Comparison of ENCODE assay signal across 24 cellular contexts in genomic region chr17:50026046-50026675, GRCh38. TPM values are rescaled to one million over a fixed set of nuclear protein-coding genes. Genes with fewer than 3 reads are reported as not detected.
DNase-seq lines count a peak whose midpoint lies in the region; ATAC-seq and TF ChIP-seq lines count a peak whose summit lies in the region.
"Had no signal": no experiment of that assay in that cellular context is flagged by ENCODE, and none has a peak within 500 bp of the region (broad histone marks: within the 10 kb centered on the region; RNA-seq: fewer than 3 reads in every experiment).

No MANE protein-coding gene starts in this region.

- 83% methylated on average over 8 of the region's 8 CpGs for WGBS in mesenchymal stem cell

- no peaks in the 10 kb centered on the region for H3K9me3 Mint-ChIP-seq in natural killer cell treated with Interleukin-12 subunit alpha and Interleukin-12 subunit beta and Interleukin-15 and Interleukin-18, amount 100 ng/mL, for 72 hours
- no peaks in the 10 kb centered on the region for H3K9me3 Mint-ChIP-seq in natural killer cell
- H3K9me3 Mint-ChIP-seq in type B pancreatic cell = no peaks in the 10 kb centered on the region
- H3K9me3 Mint-ChIP-seq: activated CD4-positive, alpha-beta T cell treated with anti-CD3 and anti-CD28 coated beads, Interleukin-2, amount 10 ng/mL, durations not matched to agents 24 days and 14 days; activated naive CD8-positive, alpha-beta T cell treated with anti-CD3 and anti-CD28 coated beads for 36 hours; CD8-positive, alpha-beta memory T cell; effector memory CD8-positive, alpha-beta T cell; nephron had no signal

- H3K4me1 Mint-ChIP-seq in natural killer cell treated with Interleukin-12 subunit alpha and Interleukin-12 subunit beta and Interleukin-15 and Interleukin-18, amount 100 ng/mL, for 72 hours (ENCODE audit: low read depth in 2 of 2) = peaks cover 0 to 7% of the 10 kb centered on the region in 2 donors
- H3K4me1 Mint-ChIP-seq in natural killer cell = peaks cover 0 to 20% of the 10 kb centered on the region in 2 donors
- peaks cover 4% of the 10 kb centered on the region for H3K4me1 Mint-ChIP-seq in type B pancreatic cell (ENCODE audit: unreplicated experiment)

- peak overlapping the region; percentile 17 for H3K4me3 Mint-ChIP-seq in natural killer cell treated with Interleukin-12 subunit alpha and Interleukin-12 subunit beta and Interleukin-15 and Interleukin-18, amount 100 ng/mL, for 72 hours
- no peak overlapping the region for H3K4me3 Mint-ChIP-seq in natural killer cell
- no peak overlapping the region for H3K4me3 Mint-ChIP-seq in type B pancreatic cell
- H3K4me3 Mint-ChIP-seq: activated CD4-positive, alpha-beta T cell treated with anti-CD3 and anti-CD28 coated beads, Interleukin-2, amount 10 ng/mL, durations not matched to agents 24 days and 14 days; activated naive CD8-positive, alpha-beta T cell treated with anti-CD3 and anti-CD28 coated beads for 36 hours; effector memory CD8-positive, alpha-beta T cell had no signal

- H3K9ac ChIP-seq in mesenchymal stem cell (ENCODE audit: low read length) = peak overlapping the region; percentile 6

- H3K27me3 ChIP-seq in RWPE2 (ENCODE audit: insufficient read depth, poor library complexity, severe bottlenecking) (no peaks in the 10 kb centered on the region), mesenchymal stem cell (ENCODE audit: control insufficient read depth in 1 of 2, insufficient read depth in 1 of 2, low read length in 2 of 2) (peaks cover 0 to 5% of the 10 kb centered on the region in 2 experiments)
- H3K27me3 ChIP-seq: ascending aorta, BE2C, cardiac muscle cell, pancreas had no signal

- H3K4me3 ChIP-seq in RWPE2 (ENCODE audit: severe bottlenecking) = no peak overlapping the region
- H3K4me3 ChIP-seq in mesenchymal stem cell (ENCODE audit: insufficient read depth in 1 of 2, low read depth in 1 of 2, low read length in 2 of 2) = no peak overlapping the region
- H3K4me3 ChIP-seq: cardiac muscle cell had no signal

- H3K79me1 ChIP-seq in mesenchymal stem cell (replicated peaks; ENCODE audit: low read length, poor library complexity, severe bottlenecking) = peaks cover 10% of the 10 kb centered on the region

- H3K9me3 ChIP-seq in RWPE2 (ENCODE audit: severe bottlenecking) (no peaks in the 10 kb centered on the region), mesenchymal stem cell (ENCODE audit: control insufficient read depth, low read length) (no peaks in the 10 kb centered on the region)
- H3K9me3 ChIP-seq: ascending aorta, pancreas, spleen, stomach had no signal

- H2BK120ac ChIP-seq in mesenchymal stem cell (ENCODE audit: low read depth, low read length) = peak overlapping the region; percentile 27

- H3K27ac Mint-ChIP-seq in natural killer cell treated with Interleukin-12 subunit alpha and Interleukin-12 subunit beta and Interleukin-15 and Interleukin-18, amount 100 ng/mL, for 72 hours = no peak overlapping the region
- H3K27ac Mint-ChIP-seq in natural killer cell (no peak overlapping the region), type B pancreatic cell (no peak overlapping the region)
- H3K27ac Mint-ChIP-seq: activated CD4-positive, alpha-beta T cell treated with anti-CD3 and anti-CD28 coated beads, Interleukin-2, amount 10 ng/mL, durations not matched to agents 24 days and 14 days; activated naive CD8-positive, alpha-beta T cell treated with anti-CD3 and anti-CD28 coated beads for 36 hours; CD8-positive, alpha-beta memory T cell; effector memory CD8-positive, alpha-beta T cell had no signal

- no peak for DNase-seq in natural killer cell treated with Interleukin-12 subunit alpha and Interleukin-12 subunit beta and Interleukin-15 and Interleukin-18, amount 100 ng/mL, for 72 hours (ENCODE audit: low spot score)
- DNase-seq in natural killer cell (no peak), RWPE2 (ENCODE audit: low spot score) (no peak), mesenchymal stem cell (no peak), type B pancreatic cell (ENCODE audit: extremely low spot score, unreplicated experiment) (peak; percentile 50), SHP77 treated with DMSO at 0.1 percent for 48 hours (lab: John Stamatoyannopoulos, UW) (no peak), Ammon's horn (ENCODE audit: low spot score) (no peak)
- DNase-seq in stimulated activated CD4-positive, alpha-beta T cell treated with anti-CD3 and anti-CD28 coated beads, Interleukin-2, amount 100 ng/mL, for 24 hours = no peak
- DNase-seq: cortex of kidney had no signal

- peaks cover 23 to 30% of the 10 kb centered on the region in 2 donors for H3K27me3 Mint-ChIP-seq in natural killer cell treated with Interleukin-12 subunit alpha and Interleukin-12 subunit beta and Interleukin-15 and Interleukin-18, amount 100 ng/mL, for 72 hours
- H3K27me3 Mint-ChIP-seq in natural killer cell (ENCODE audit: low read depth in 2 of 2) = peaks cover 32 to 37% of the 10 kb centered on the region in 2 donors
- peaks cover 32% of the 10 kb centered on the region for H3K27me3 Mint-ChIP-seq in type B pancreatic cell

- peak overlapping the region; percentile 89 for H2AK5ac ChIP-seq in mesenchymal stem cell (ENCODE audit: low read length, severe bottlenecking)

- no peak for ATAC-seq in natural killer cell treated with Interleukin-12 subunit alpha and Interleukin-12 subunit beta and Interleukin-15 and Interleukin-18, amount 100 ng/mL, for 72 hours
- ATAC-seq in natural killer cell (no peak), RWPE2 (ENCODE audit: low read depth) (no peak)

- no peak overlapping the region for H3K4me2 ChIP-seq in mesenchymal stem cell (ENCODE audit: low read length, poor library complexity, severe bottlenecking)

- peak overlapping the region in 1 of 2 experiments; percentile 18 for H3K4ac ChIP-seq in mesenchymal stem cell (ENCODE audit: low read depth in 1 of 2, low read length in 2 of 2)

- H3K27ac ChIP-seq in RWPE2 (ENCODE audit: poor library complexity, severe bottlenecking) (peak overlapping the region; percentile 99), mesenchymal stem cell (ENCODE audit: low read length, poor library complexity, severe bottlenecking) (peak overlapping the region; percentile 44)
- H3K27ac ChIP-seq: cardiac muscle cell, pancreas, VCaP had no signal

- TF ChIP-seq CTCF in natural killer cell (IDR thresholded peaks at IDR 0.05) = no peak
- no peak for TF ChIP-seq CTCF in RWPE2 (IDR thresholded peaks at IDR 0.05; ENCODE audit: poor library complexity, severe bottlenecking)
- no peak for TF ChIP-seq CTCF in type B pancreatic cell (conservative IDR thresholded peaks at IDR 0.05)

- no peak overlapping the region for H2AFZ ChIP-seq in mesenchymal stem cell (ENCODE audit: low read depth, low read length)

- H2BK5ac ChIP-seq in mesenchymal stem cell (ENCODE audit: low read depth, low read length, poor library complexity, severe bottlenecking) = no peak overlapping the region

- no peaks in the 10 kb centered on the region for H3K36me3 Mint-ChIP-seq in natural killer cell treated with Interleukin-12 subunit alpha and Interleukin-12 subunit beta and Interleukin-15 and Interleukin-18, amount 100 ng/mL, for 72 hours
- H3K36me3 Mint-ChIP-seq in natural killer cell (no peaks in the 10 kb centered on the region), type B pancreatic cell (no peaks in the 10 kb centered on the region)
- H3K36me3 Mint-ChIP-seq: activated naive CD8-positive, alpha-beta T cell treated with anti-CD3 and anti-CD28 coated beads for 36 hours; CD8-positive, alpha-beta memory T cell had no signal

- H3K4me1 ChIP-seq in RWPE2 (ENCODE audit: insufficient read depth, poor library complexity, severe bottlenecking) (peaks cover 27% of the 10 kb centered on the region), mesenchymal stem cell (ENCODE audit: control insufficient read depth, insufficient read depth, low read depth, low read length) (peaks cover 38% of the 10 kb centered on the region)
- H3K4me1 ChIP-seq: BE2C had no signal

- H3K23ac ChIP-seq in mesenchymal stem cell (ENCODE audit: low read length in 2 of 2) = no peak overlapping the region

- H3K14ac ChIP-seq in mesenchymal stem cell (ENCODE audit: low read length in 2 of 2) = no peak overlapping the region

- H3K36me3 ChIP-seq in RWPE2 (ENCODE audit: low read depth) (no peaks in the 10 kb centered on the region), mesenchymal stem cell (ENCODE audit: control insufficient read depth in 1 of 2, insufficient read depth in 2 of 2, low read depth in 1 of 2, low read length in 2 of 2) (no peaks in the 10 kb centered on the region)
- H3K36me3 ChIP-seq: ascending aorta, BE2C, cardiac muscle cell, pancreas, spleen, stomach had no signal

- H4K91ac ChIP-seq in mesenchymal stem cell (ENCODE audit: low read length) = peak overlapping the region; percentile 52

- intact Hi-C loops in natural killer cell (cut with micrococcal nuclease) = loop anchor here (1.0 kb wide), 1 partner anchor 61 kb away; no protein-coding TSS in a partner anchor

- H4K8ac ChIP-seq in mesenchymal stem cell (ENCODE audit: low read length) = peak overlapping the region; percentile 21

- peak overlapping the region; percentile 36 for H2BK15ac ChIP-seq in mesenchymal stem cell (ENCODE audit: low read depth, poor library complexity, severe bottlenecking)

- H3K18ac ChIP-seq in mesenchymal stem cell (ENCODE audit: low read depth in 1 of 2, low read length in 2 of 2) = peak overlapping the region in 1 of 2 experiments; percentile 35

- H2BK12ac ChIP-seq in mesenchymal stem cell (ENCODE audit: low read length in 2 of 2) = peak overlapping the region; percentile 28 to 67

RNA-seq across cellular contexts. Expression of gene ITGA3, which starts 29.7 kb away (rescaled TPM):
- 10 to 100 TPM; 13.7 to 13.9 TPM for total RNA-seq in natural killer cell treated with Interleukin-12 subunit alpha and Interleukin-12 subunit beta and Interleukin-15 and Interleukin-18, amount 100 ng/mL, for 72 hours
- total RNA-seq in natural killer cell (1 to 10 TPM in 2 of 3 donors, under 1 TPM in 1; 0.47 to 2.8 (median 1.4) TPM), type B pancreatic cell (ENCODE audit: low replicate concordance) (20.3 and 27.3 TPM in 2 replicates)
- 136 TPM for polyA plus RNA-seq in mesenchymal stem cell (2013, experiment 1 of 2)
- polyA plus RNA-seq in mesenchymal stem cell (2013, experiment 2 of 2) = 138 TPM

RNA-seq across cellular contexts. Expression of gene DLX3, which starts 31.1 kb away (rescaled TPM):
- not detected for total RNA-seq in natural killer cell treated with Interleukin-12 subunit alpha and Interleukin-12 subunit beta and Interleukin-15 and Interleukin-18, amount 100 ng/mL, for 72 hours
- total RNA-seq in natural killer cell = not detected
- 0.01 TPM for polyA plus RNA-seq in mesenchymal stem cell (2013, experiment 1 of 2)
- polyA plus RNA-seq in mesenchymal stem cell (2013, experiment 2 of 2) = not detected
- 15.9 and 16.7 TPM in 2 replicates for total RNA-seq in type B pancreatic cell (ENCODE audit: low replicate concordance)
- total RNA-seq: fibroblast of villous mesenchyme, H7, left ventricle myocardium superior, spleen, stomach had no signal
- polyA plus RNA-seq: CD8-positive, alpha-beta memory T cell had no signal

RNA-seq across cellular contexts. Expression of gene DLX4, which starts 57.2 kb away (rescaled TPM):
- under 1 TPM; 0.45 to 0.71 TPM for total RNA-seq in natural killer cell treated with Interleukin-12 subunit alpha and Interleukin-12 subunit beta and Interleukin-15 and Interleukin-18, amount 100 ng/mL, for 72 hours
- total RNA-seq in natural killer cell = 1 to 10 TPM in 1 of 3 donors, under 1 TPM in 1, not detected in 1; 0.35 to 1.1 TPM
- polyA plus RNA-seq in mesenchymal stem cell (2013, experiment 1 of 2) = 0.14 TPM
- 0.03 TPM for polyA plus RNA-seq in mesenchymal stem cell (2013, experiment 2 of 2)
- 3.1 and 10.4 TPM in 2 replicates for total RNA-seq in type B pancreatic cell (ENCODE audit: low replicate concordance)
- total RNA-seq: ascending aorta, fibroblast of villous mesenchyme, left ventricle myocardium superior, stomach had no signal
- polyA plus RNA-seq: CD8-positive, alpha-beta memory T cell had no signal

Comparison
In these comparisons a context has a peak if more than half of its experiments do, and no peak if none do; other contexts are left out.
1. RNA of gene DLX3, which starts 31.1 kb away (total RNA-seq): 15.9 to 16.7 TPM in type B pancreatic cell; not detected in natural killer cell treated with Interleukin-12 subunit alpha and Interleukin-12 subunit beta and Interleukin-15 and Interleukin-18, amount 100 ng/mL, for 72 hours and not detected in natural killer cell; every median in the first group is over 10 times any median in the second.